In the genomic region with DNA sequence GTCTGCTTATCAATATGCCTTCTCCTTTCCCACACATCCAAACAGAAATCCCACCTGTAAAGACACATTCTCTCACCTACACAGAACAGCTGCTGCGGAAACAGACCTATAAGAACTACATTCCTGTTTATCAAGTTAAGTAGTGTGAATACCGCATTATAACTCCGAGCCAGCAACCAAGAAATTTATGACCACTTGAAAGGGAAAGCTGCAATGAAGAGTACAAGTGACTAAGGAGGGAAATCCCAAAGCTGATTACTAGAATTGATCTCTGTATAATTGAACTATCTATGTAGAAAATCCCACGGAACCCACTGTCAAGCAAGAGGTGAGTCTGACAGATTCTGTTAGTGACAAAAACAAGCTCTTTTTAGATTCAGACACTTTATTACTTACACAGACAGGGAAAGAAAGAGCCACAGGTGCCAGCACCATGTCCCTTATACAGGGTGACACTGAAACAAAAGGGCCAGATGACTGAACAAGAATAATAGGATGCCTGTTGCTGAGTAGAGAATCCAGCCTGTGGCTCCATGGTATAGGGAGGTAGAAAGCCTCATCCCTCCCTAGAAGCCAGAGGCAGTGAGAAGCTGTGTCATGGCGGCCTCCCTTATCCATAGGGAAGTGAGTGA, we compare ENCODE assay signal across 18 cellular contexts. TPM values are rescaled to one million over a fixed set of nuclear protein-coding genes. Genes with fewer than 3 reads are reported as not detected.
A peak's percentile ranks its signal among the peaks of the same experiment; 100 is the strongest.
DNase-seq lines count a peak whose midpoint lies in the region; ATAC-seq, FAIRE-seq and TF ChIP-seq lines count a peak whose summit lies in the region.
"Had no signal": no experiment of that assay in that cellular context is flagged by ENCODE, and none has a peak within 500 bp of the region (broad histone marks: within the 10 kb centered on the region; RNA-seq: fewer than 3 reads in every experiment).

No MANE protein-coding gene starts in this region.

- 28 to 67% (median 32%) methylated on average over 5 of the region's 5 CpGs for WGBS in small intestine, 3 donors

- peak; percentile 57 to 70 for ATAC-seq in activated T-cell treated with anti-CD3 and anti-CD28 coated beads, Interleukin-2, amount 50 U/mL, for 72 hours (replicated peaks in 1 of 2)
- ATAC-seq in activated T-helper 17 cell treated with anti-CD3 and anti-CD28 coated beads, Interleukin-2, amount 50 U/mL, for 72 hours (replicated peaks): peak; percentile 35
- ATAC-seq in GM18520 (IDR thresholded peaks at IDR 0.05; ENCODE audit: unreplicated experiment): no peak
- ATAC-seq: GM23338, HepG2 had no signal

- H3K27ac ChIP-seq in HEK293 (ENCODE audit: extremely low read depth, low read depth, low read length): no peak overlapping the region
- no peak overlapping the region for H3K27ac ChIP-seq in small intestine (ENCODE audit: low read depth in 1 of 2, low read length in 1 of 2)
- H3K27ac ChIP-seq: C4-2B had no signal

- H3K27ac Mint-ChIP-seq in activated T-cell treated with anti-CD3 and anti-CD28 coated beads, Interleukin-2, amount 50 U/mL, for 72 hours: no peak overlapping the region
- H3K27ac Mint-ChIP-seq in activated T-helper 17 cell treated with anti-CD3 and anti-CD28 coated beads, Interleukin-2, amount 50 U/mL, for 72 hours: no peak overlapping the region
- no peak overlapping the region for H3K27ac Mint-ChIP-seq in chondrocyte (ENCODE audit: unreplicated experiment)
- H3K27ac Mint-ChIP-seq: CD4-positive, alpha-beta memory T cell; GM23338 had no signal

- H3K27me3 Mint-ChIP-seq in activated T-cell treated with anti-CD3 and anti-CD28 coated beads, Interleukin-2, amount 50 U/mL, for 72 hours (ENCODE audit: low read depth): peaks cover 74% of the 10 kb centered on the region
- H3K27me3 Mint-ChIP-seq in activated T-helper 17 cell treated with anti-CD3 and anti-CD28 coated beads, Interleukin-2, amount 50 U/mL, for 72 hours: peaks cover 60% of the 10 kb centered on the region
- peaks cover 55% of the 10 kb centered on the region for H3K27me3 Mint-ChIP-seq in chondrocyte (ENCODE audit: low read depth)

- peaks cover 6 to 8% of the 10 kb centered on the region in 2 donors for H3K36me3 Mint-ChIP-seq in activated T-cell treated with anti-CD3 and anti-CD28 coated beads, Interleukin-2, amount 50 U/mL, for 72 hours (ENCODE audit: insufficient read depth in 2 of 2)
- peaks cover 6% of the 10 kb centered on the region for H3K36me3 Mint-ChIP-seq in activated T-helper 17 cell treated with anti-CD3 and anti-CD28 coated beads, Interleukin-2, amount 50 U/mL, for 72 hours (ENCODE audit: low read depth)
- H3K36me3 Mint-ChIP-seq in chondrocyte (ENCODE audit: low read depth): peaks cover 28% of the 10 kb centered on the region

- H3K36me3 ChIP-seq in HEK293 (ENCODE audit: control insufficient read depth in 2 of 2, insufficient read depth in 1 of 2, low read length in 2 of 2): no peaks in the 10 kb centered on the region
- H3K36me3 ChIP-seq in small intestine (ENCODE audit: control insufficient read depth in 2 of 2, insufficient read depth in 2 of 2, low read length in 2 of 2): no peaks in the 10 kb centered on the region
- H3K36me3 ChIP-seq: BE2C had no signal

- TF ChIP-seq CTCF in HEK293 (tag by site-specific recombination; IDR thresholded peaks at IDR 0.05): no peak
- no peak for TF ChIP-seq CTCF in chondrocyte (IDR thresholded peaks at IDR 0.05)

- CTCF ChIA-PET in HEK293 (lab: Yijun Ruan, JAX): interaction anchor here (0.5 to 8.1 kb wide), 9 partner anchors 7 to 1397 kb away, joined by 3 to 120 read pairs (median 5); no protein-coding TSS in a partner anchor

- H3K9me3 Mint-ChIP-seq in activated T-cell treated with anti-CD3 and anti-CD28 coated beads, Interleukin-2, amount 50 U/mL, for 72 hours: peaks cover 1 to 7% of the 10 kb centered on the region in 2 donors
- H3K9me3 Mint-ChIP-seq in activated T-helper 17 cell treated with anti-CD3 and anti-CD28 coated beads, Interleukin-2, amount 50 U/mL, for 72 hours: no peaks in the 10 kb centered on the region
- peaks cover 35% of the 10 kb centered on the region for H3K9me3 Mint-ChIP-seq in chondrocyte (ENCODE audit: low read depth)

- H3K9me3 ChIP-seq in HEK293 (ENCODE audit: control insufficient read depth, insufficient read depth, low read depth, low read length) (no peaks in the 10 kb centered on the region; the same call in none of the 2 replicates), small intestine (ENCODE audit: control insufficient read depth, low read depth) (no peaks in the 10 kb centered on the region)
- H3K9me3 ChIP-seq: BE2C had no signal

- H3K4me3 ChIP-seq in HEK293 (ENCODE audit: low read depth, low read length): no peak overlapping the region
- H3K4me3 ChIP-seq in small intestine (ENCODE audit: low read depth in 1 of 2, low read length in 2 of 2): no peak overlapping the region
- H3K4me3 ChIP-seq: A549, GM23338 had no signal

- H3K4me1 Mint-ChIP-seq in activated T-cell treated with anti-CD3 and anti-CD28 coated beads, Interleukin-2, amount 50 U/mL, for 72 hours (ENCODE audit: low read depth): peaks cover 7% of the 10 kb centered on the region
- peaks cover 5% of the 10 kb centered on the region for H3K4me1 Mint-ChIP-seq in activated T-helper 17 cell treated with anti-CD3 and anti-CD28 coated beads, Interleukin-2, amount 50 U/mL, for 72 hours
- no peaks in the 10 kb centered on the region for H3K4me1 Mint-ChIP-seq in chondrocyte (ENCODE audit: low read depth)
- H3K4me1 Mint-ChIP-seq: CD4-positive, alpha-beta memory T cell; GM23338 had no signal

- H3K27me3 ChIP-seq in small intestine (ENCODE audit: control insufficient read depth in 2 of 2, insufficient read depth in 2 of 2, low read length in 2 of 2): peaks cover 0 to 16% of the 10 kb centered on the region in 2 donors

- H3K4me3 Mint-ChIP-seq in activated T-cell treated with anti-CD3 and anti-CD28 coated beads, Interleukin-2, amount 50 U/mL, for 72 hours: no peak overlapping the region
- H3K4me3 Mint-ChIP-seq in activated T-helper 17 cell treated with anti-CD3 and anti-CD28 coated beads, Interleukin-2, amount 50 U/mL, for 72 hours: no peak overlapping the region
- H3K4me3 Mint-ChIP-seq in chondrocyte (ENCODE audit: unreplicated experiment): no peak overlapping the region
- H3K4me3 Mint-ChIP-seq: CD4-positive, alpha-beta memory T cell; GM23338 had no signal

- FAIRE-seq in small intestine (lab: Jason Lieb, UNC): no peak
- FAIRE-seq: A549, D721Med, HepG2, HTR-8/SVneo had no signal

- H3K4me1 ChIP-seq in HEK293 (ENCODE audit: control insufficient read depth, insufficient read depth, low read length) (peaks cover 16% of the 10 kb centered on the region), small intestine (ENCODE audit: control insufficient read depth in 2 of 2, insufficient read depth in 1 of 2, low read depth in 1 of 2, low read length in 1 of 2) (no peaks in the 10 kb centered on the region)
- H3K4me1 ChIP-seq: BE2C had no signal

- POLR2A ChIA-PET in HEK293 (lab: Yijun Ruan, JAX): interaction anchor here (0.6 to 2.9 kb wide), 2 partner anchors 34 to 211 kb away, joined by 5 to 12 read pairs; no protein-coding TSS in a partner anchor

- no peak for DNase-seq in activated T-cell treated with anti-CD3 and anti-CD28 coated beads, Interleukin-2, amount 50 U/mL, for 72 hours
- DNase-seq in activated T-cell treated with anti-CD3 and anti-CD28 coated beads for 4 hours (no peak), small intestine (peak; percentile 25), chondrocyte (ENCODE audit: low spot score) (no peak)
- DNase-seq: BE2C; CD4-positive, alpha-beta memory T cell; H7 had no signal

TF ChIP-seq in HEK293, 187 proteins besides CTCF, POLR2A, EP300 and RAD21:
- TF ChIP-seq SCRT2 (tag by site-specific recombination; IDR thresholded peaks at IDR 0.05) (peak; percentile 60), ZNF707 (tag by site-specific recombination; IDR thresholded peaks at IDR 0.05) (no peak), ZNF560 (tag by site-specific recombination; IDR thresholded peaks at IDR 0.05; ENCODE audit: borderline replicate concordance) (no peak), ZNF274 (IDR thresholded peaks at IDR 0.05; ENCODE audit: low read length) (no peak), ZNF274 (tag by site-specific recombination; IDR thresholded peaks at IDR 0.05; ENCODE audit: borderline replicate concordance) (no peak), SCRT1 (tag by site-specific recombination; IDR thresholded peaks at IDR 0.05; ENCODE audit: borderline replicate concordance) (0 out of 2 replicates have a peak, but pooled peaks have one; percentile 47), BCL6B (tag by site-specific recombination; IDR thresholded peaks at IDR 0.05) (no peak)

RNA-seq across cellular contexts. Expression of gene IGFL4, which starts 1.6 kb away (rescaled TPM):
- total RNA-seq in activated T-cell treated with anti-CD3 and anti-CD28 coated beads, Interleukin-2, amount 50 U/mL, for 72 hours: not detected
- total RNA-seq in activated T-helper 17 cell treated with anti-CD3 and anti-CD28 coated beads, Interleukin-2, amount 50 U/mL, for 72 hours: not detected
- under 1 TPM in 1 of 3 donors, not detected in 2; 0.03 TPM for polyA plus RNA-seq in small intestine
- total RNA-seq in chondrocyte: 0.15 TPM in 1 of 3 replicates, not detected in the others
- total RNA-seq: CD4-positive, alpha-beta memory T cell; Daoy; H7 had no signal
- polyA plus RNA-seq: AG04450; CD4-positive, alpha-beta memory T cell had no signal

RNA-seq across cellular contexts. Expression of gene PGLYRP1, which starts 19.5 kb away (rescaled TPM):
- total RNA-seq in activated T-cell treated with anti-CD3 and anti-CD28 coated beads, Interleukin-2, amount 50 U/mL, for 72 hours: not detected
- total RNA-seq in activated T-helper 17 cell treated with anti-CD3 and anti-CD28 coated beads, Interleukin-2, amount 50 U/mL, for 72 hours: not detected
- not detected for polyA plus RNA-seq in small intestine
- total RNA-seq in chondrocyte: not detected in 3 replicates
- total RNA-seq: CD4-positive, alpha-beta memory T cell; Daoy; GM23338; H7; HepG2 had no signal
- polyA plus RNA-seq: A549; AG04450; CD4-positive, alpha-beta memory T cell; GM23338; HepG2 had no signal

RNA-seq across cellular contexts. Expression of gene CCDC61, which starts 47.1 kb away (rescaled TPM):
- 10 to 100 TPM; 21.8 to 22.0 TPM for total RNA-seq in activated T-cell treated with anti-CD3 and anti-CD28 coated beads, Interleukin-2, amount 50 U/mL, for 72 hours
- 10 to 100 TPM; 24.3 to 27.6 TPM for total RNA-seq in activated T-helper 17 cell treated with anti-CD3 and anti-CD28 coated beads, Interleukin-2, amount 50 U/mL, for 72 hours
- 10 to 100 TPM in 1 of 3 donors, 1 to 10 TPM in 2; 7.8 to 13.3 (median 9.4) TPM for polyA plus RNA-seq in small intestine
- 7.2 to 8.4 TPM (median 7.8 TPM) in 3 replicates for total RNA-seq in chondrocyte
